ENCODE assay signal across 1 cellular context in the genomic region with DNA sequence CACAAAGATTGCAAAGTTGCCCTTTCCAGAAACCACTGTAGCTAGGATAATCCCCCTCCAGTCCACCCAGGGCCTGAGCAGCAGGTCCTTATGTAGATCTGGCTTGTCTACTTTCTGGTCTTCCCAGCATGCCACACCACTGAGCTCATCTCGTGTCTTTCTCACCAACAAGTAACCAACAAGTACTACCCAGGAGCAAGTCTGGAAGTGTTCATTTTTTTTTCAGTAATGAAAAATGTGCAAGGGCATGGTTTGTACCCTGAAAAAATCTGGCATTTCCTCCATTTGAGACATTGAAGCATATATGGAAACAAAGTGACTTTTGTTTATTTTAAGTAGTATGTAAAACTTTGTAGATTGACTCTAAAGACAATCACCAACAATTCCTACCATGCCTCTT.
TF ChIP-seq lines count a peak whose summit lies in the region.

No MANE protein-coding gene starts in this region.

TF ChIP-seq in IMR-90, 13 proteins besides CTCF, POLR2A, EP300 and RAD21 (continued from another document):
- TF ChIP-seq, protein P1, sequence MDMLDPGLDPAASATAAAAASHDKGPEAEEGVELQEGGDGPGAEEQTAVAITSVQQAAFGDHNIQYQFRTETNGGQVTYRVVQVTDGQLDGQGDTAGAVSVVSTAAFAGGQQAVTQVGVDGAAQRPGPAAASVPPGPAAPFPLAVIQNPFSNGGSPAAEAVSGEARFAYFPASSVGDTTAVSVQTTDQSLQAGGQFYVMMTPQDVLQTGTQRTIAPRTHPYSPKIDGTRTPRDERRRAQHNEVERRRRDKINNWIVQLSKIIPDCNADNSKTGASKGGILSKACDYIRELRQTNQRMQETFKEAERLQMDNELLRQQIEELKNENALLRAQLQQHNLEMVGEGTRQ (IDR thresholded peaks at IDR 0.05; ENCODE audit: low read depth, low read length) = no peak
- TF ChIP-seq RFX5 (IDR thresholded peaks at IDR 0.05; ENCODE audit: low read depth, low read length) = no peak
- TF ChIP-seq MAZ (IDR thresholded peaks at IDR 0.05; ENCODE audit: borderline replicate concordance, low read depth, low read length) = no peak
- TF ChIP-seq FOS (IDR thresholded peaks at IDR 0.05; ENCODE audit: low read depth, low read length) = no peak
- TF ChIP-seq SMC3 (IDR thresholded peaks at IDR 0.05; ENCODE audit: low read depth, low read length) = no peak
- TF ChIP-seq, protein P2, sequence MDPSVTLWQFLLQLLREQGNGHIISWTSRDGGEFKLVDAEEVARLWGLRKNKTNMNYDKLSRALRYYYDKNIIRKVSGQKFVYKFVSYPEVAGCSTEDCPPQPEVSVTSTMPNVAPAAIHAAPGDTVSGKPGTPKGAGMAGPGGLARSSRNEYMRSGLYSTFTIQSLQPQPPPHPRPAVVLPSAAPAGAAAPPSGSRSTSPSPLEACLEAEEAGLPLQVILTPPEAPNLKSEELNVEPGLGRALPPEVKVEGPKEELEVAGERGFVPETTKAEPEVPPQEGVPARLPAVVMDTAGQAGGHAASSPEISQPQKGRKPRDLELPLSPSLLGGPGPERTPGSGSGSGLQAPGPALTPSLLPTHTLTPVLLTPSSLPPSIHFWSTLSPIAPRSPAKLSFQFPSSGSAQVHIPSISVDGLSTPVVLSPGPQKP (IDR thresholded peaks at IDR 0.05; ENCODE audit: borderline replicate concordance, low read depth, low read length) = no peak
- no peak for TF ChIP-seq MXI1 (IDR thresholded peaks at IDR 0.05; ENCODE audit: borderline replicate concordance, low read depth, low read length)
- TF ChIP-seq CEBPB (IDR thresholded peaks at IDR 0.05; ENCODE audit: low read depth, low read length) = no peak
- TF ChIP-seq CHD1 (IDR thresholded peaks at IDR 0.05; ENCODE audit: low read depth, low read length) = no peak
- no peak for TF ChIP-seq MAFK (IDR thresholded peaks at IDR 0.05; ENCODE audit: low read depth, low read length)
- no peak for TF ChIP-seq BHLHE40 (IDR thresholded peaks at IDR 0.05; ENCODE audit: low read depth, low read length)
